In the genomic region with DNA sequence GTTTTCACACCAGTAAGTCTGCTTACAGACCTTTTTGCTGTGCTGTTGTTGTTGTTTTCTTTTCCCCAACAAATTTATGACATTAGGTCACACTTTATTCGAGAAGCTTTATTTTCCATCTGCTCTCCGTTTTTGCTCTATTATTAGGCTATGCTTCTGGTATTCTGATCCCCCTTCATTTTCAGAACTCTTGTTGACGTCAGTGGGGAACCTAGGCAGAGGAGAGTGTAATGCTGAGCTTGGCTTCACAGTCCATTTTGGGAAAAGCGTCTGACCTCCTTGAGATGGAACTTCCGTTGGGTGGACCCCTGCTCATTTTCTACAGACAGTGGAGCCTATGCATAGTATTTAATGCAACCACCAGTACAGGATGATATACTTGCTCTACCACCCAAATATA, we compare ENCODE assay signal across 20 cellular contexts.
DNase-seq lines count a peak whose midpoint lies in the region; ATAC-seq and TF ChIP-seq lines count a peak whose summit lies in the region.
"Had no signal": no experiment of that assay in that cellular context is flagged by ENCODE, and none has a peak within 500 bp of the region (broad histone marks: within the 10 kb centered on the region; RNA-seq: fewer than 3 reads in every experiment).

No MANE protein-coding gene starts in this region.

- H3K4me2 ChIP-seq in DOHH2 (ENCODE audit: low read length) = peak overlapping the region; percentile 59

- H3K79me2 ChIP-seq in DOHH2 (ENCODE audit: control insufficient read depth, low read length) = no peaks in the 10 kb centered on the region

- H3K9me3 ChIP-seq in DOHH2 (ENCODE audit: control insufficient read depth, insufficient read depth, low read length) (no peaks in the 10 kb centered on the region), transverse colon (no peaks in the 10 kb centered on the region)
- H3K9me3 ChIP-seq: gastrocnemius medialis, right atrium auricular region, stomach, upper lobe of right lung had no signal

- H3K4me1 ChIP-seq in DOHH2 (ENCODE audit: control insufficient read depth, low read length) = peaks cover 73% of the 10 kb centered on the region
- no peaks in the 10 kb centered on the region for H3K4me1 ChIP-seq in transverse colon
- H3K4me1 ChIP-seq: right atrium auricular region, stomach, upper lobe of right lung had no signal

- TF ChIP-seq CTCF in DOHH2 (IDR thresholded peaks at IDR 0.05; ENCODE audit: low read depth, low read length, poor library complexity, severe bottlenecking) = no peak
- no peak for TF ChIP-seq CTCF in transverse colon (IDR thresholded peaks at IDR 0.05)

- H4K20me1 ChIP-seq in DOHH2 (ENCODE audit: control insufficient read depth, insufficient read depth, low read depth, low read length) = no peaks in the 10 kb centered on the region

- in situ Hi-C loops in transverse colon (cut with MboI; ENCODE audit: low pct_ligation_motif_present in 1 of 4, low pct_unique_long_range_greater_than_20kb in 1 of 4, low sequenced_read_pairs in 3 of 4) = no loop called here

- peak overlapping the region; percentile 41 for H3K4me3 ChIP-seq in DOHH2 (ENCODE audit: low read length)
- no peak overlapping the region for H3K4me3 ChIP-seq in transverse colon
- H3K4me3 ChIP-seq: gastrocnemius medialis, right atrium auricular region, stomach, upper lobe of right lung had no signal

- H3K36me3 ChIP-seq in DOHH2 (ENCODE audit: control insufficient read depth, low read length) = no peaks in the 10 kb centered on the region
- H3K36me3 ChIP-seq in transverse colon = no peaks in the 10 kb centered on the region
- H3K36me3 ChIP-seq: gastrocnemius medialis, right atrium auricular region, stomach, upper lobe of right lung had no signal

- H3K9me2 ChIP-seq in DOHH2 (replicated peaks; ENCODE audit: control insufficient read depth, low read length) = no peaks in the 10 kb centered on the region

- H3K27ac ChIP-seq in DOHH2 (ENCODE audit: low read depth, low read length) (peak overlapping the region; percentile 61), transverse colon (peak overlapping the region in 1 of 4 donors; percentile 2)
- H3K27ac ChIP-seq: gastrocnemius medialis, right atrium auricular region, upper lobe of right lung had no signal

- ATAC-seq in GM19467 (IDR thresholded peaks at IDR 0.05; ENCODE audit: unreplicated experiment) = peak; percentile 2
- ATAC-seq in HG03571 (IDR thresholded peaks at IDR 0.05; ENCODE audit: unreplicated experiment) = peak; percentile 4
- ATAC-seq in SK-N-SH treated with all-trans-retinoic acid at 6 μM for 48 hours = no peak
- ATAC-seq: gastrocnemius medialis, left lobe of liver, upper lobe of right lung had no signal

- TF ChIP-seq EP300 in transverse colon (IDR thresholded peaks at IDR 0.05; ENCODE audit: low read depth) = no peak

- peak; percentile 35 for DNase-seq in globus pallidus (ENCODE audit: low spot score)
- no peak for DNase-seq in SIG-M5 treated with dmso at 0.1 percent for 504 hours (lab: John Stamatoyannopoulos, UW; ENCODE audit: unreplicated experiment)
- DNase-seq in transverse colon = no peak
- DNase-seq in NCI-H226 = no peak
- DNase-seq: activated CD4-positive, alpha-beta T cell treated with anti-CD3 and anti-CD28 coated beads for 1 hour; dermis blood vessel endothelial cell; DMS53; gastrocnemius medialis; NCI-H1092; NCI-H2081; NCI-H510A treated with DMSO at 0.1 percent for 48 hours; stomach; T1000; upper lobe of right lung had no signal

- no peaks in the 10 kb centered on the region for H3F3A ChIP-seq in DOHH2 (ENCODE audit: control insufficient read depth, insufficient read depth)

- TF ChIP-seq POLR2A in transverse colon (IDR thresholded peaks at IDR 0.05) = no peak

- intact Hi-C loops in transverse colon (cut with DNase I; ENCODE audit: low total_unique reads) = no loop called here

- 82 to 86% methylated on average over 5 of the region's 5 CpGs for WGBS in transverse colon (ENCODE audit: low coverage in 1 of 2), 2 donors

- H3K27me3 ChIP-seq in DOHH2 (ENCODE audit: control insufficient read depth, low read length) (no peaks in the 10 kb centered on the region), transverse colon (no peaks in the 10 kb centered on the region)
- H3K27me3 ChIP-seq: gastrocnemius medialis, right atrium auricular region, stomach, upper lobe of right lung had no signal

TF ChIP-seq in SK-N-SH treated with all-trans-retinoic acid at 6 μM for 48 hours, 23 proteins besides CTCF, POLR2A, EP300 and RAD21:
- TF ChIP-seq ISL1 (CRISPR knock-in tag; IDR thresholded peaks at IDR 0.05) = no peak
- TF ChIP-seq OSR1 (CRISPR knock-in tag; IDR thresholded peaks at IDR 0.05) = no peak
